8 cellular contexts compared by ENCODE assay signal in genomic region chr17:49996495-49997255, GRCh38. TPM values are rescaled to one million over a fixed set of nuclear protein-coding genes. Genes with fewer than 3 reads are reported as not detected.
DNase-seq lines count a peak whose midpoint lies in the region; ATAC-seq and TF ChIP-seq lines count a peak whose summit lies in the region.

No MANE protein-coding gene starts in this region.

- H3K9me3 Mint-ChIP-seq in endodermal cell, result peaks cover 1% of the 10 kb centered on the region
- H3K9me3 Mint-ChIP-seq in stimulated activated naive B cell treated with anti-CD40 and anti-IgM and Interleukin-4, amounts not matched to agents 10 μg/mL and 1 μg/mL and 100 μg/mL, for 72 hours, result no peaks in the 10 kb centered on the region

- H3K27me3 Mint-ChIP-seq in endodermal cell (ENCODE audit: insufficient read depth), result peaks cover 90% of the 10 kb centered on the region
- peaks cover 81 to 87% of the 10 kb centered on the region in 2 donors for H3K27me3 Mint-ChIP-seq in stimulated activated naive B cell treated with anti-CD40 and anti-IgM and Interleukin-4, amounts not matched to agents 10 μg/mL and 1 μg/mL and 100 μg/mL, for 72 hours

- no peaks in the 10 kb centered on the region for H3K4me1 ChIP-seq in endodermal cell (ENCODE audit: control insufficient read depth, insufficient read depth, low read length)

- H3K27ac Mint-ChIP-seq in endodermal cell, result no peak overlapping the region
- H3K27ac Mint-ChIP-seq in stimulated activated naive B cell treated with anti-CD40 and anti-IgM and Interleukin-4, amounts not matched to agents 10 μg/mL and 1 μg/mL and 100 μg/mL, for 72 hours, result no peak overlapping the region

- DNase-seq in NCI-H2107 (lab: John Stamatoyannopoulos, UW) (peak; percentile 28), NCI-H2107 treated with DMSO at 0.1 percent for 48 hours (lab: John Stamatoyannopoulos, UW; ENCODE audit: unreplicated experiment) (no peak), NCI-H2227 treated with DMSO at 0.1 percent for 48 hours (lab: John Stamatoyannopoulos, UW) (peak; percentile 74), endodermal cell (peak; percentile 95), myocyte (ENCODE audit: low read depth) (peak; percentile 49)
- peak; percentile 56 to 65 for DNase-seq in activated CD4-positive, alpha-beta T cell treated with anti-CD3 and anti-CD28 coated beads, Interleukin-2, amount 50 U/mL, for 4 hours
- peak; percentile 45 for DNase-seq in stimulated activated naive B cell treated with anti-CD40 and anti-IgM and Interleukin-4, amounts not matched to agents 10 μg/mL and 1 μg/mL and 100 μg/mL, for 72 hours

- peak; percentile 44 to 48 for ATAC-seq in stimulated activated naive B cell treated with anti-CD40 and anti-IgM and Interleukin-4, amounts not matched to agents 10 μg/mL and 1 μg/mL and 100 μg/mL, for 72 hours (replicated peaks)
- no peak for ATAC-seq in GM21717 (IDR thresholded peaks at IDR 0.05; ENCODE audit: unreplicated experiment)

- no peaks in the 10 kb centered on the region for H3K36me3 Mint-ChIP-seq in endodermal cell (ENCODE audit: low read depth)
- peaks cover 0 to 3% of the 10 kb centered on the region in 2 donors for H3K36me3 Mint-ChIP-seq in stimulated activated naive B cell treated with anti-CD40 and anti-IgM and Interleukin-4, amounts not matched to agents 10 μg/mL and 1 μg/mL and 100 μg/mL, for 72 hours

- no peaks in the 10 kb centered on the region for H3K36me3 ChIP-seq in endodermal cell (ENCODE audit: control insufficient read depth, insufficient read depth, low read length)

- 5 to 7% methylated on average over 16 to 56 of the region's 56 CpGs for WGBS in endodermal cell (ENCODE audit: insufficient coverage in 1 of 2, insufficient read length in 1 of 2), 2 experiments

- H3K4me1 Mint-ChIP-seq in endodermal cell, result peaks cover 12% of the 10 kb centered on the region
- H3K4me1 Mint-ChIP-seq in stimulated activated naive B cell treated with anti-CD40 and anti-IgM and Interleukin-4, amounts not matched to agents 10 μg/mL and 1 μg/mL and 100 μg/mL, for 72 hours, result peaks cover 24 to 36% of the 10 kb centered on the region in 2 donors

- TF ChIP-seq CTCF in endodermal cell (conservative IDR thresholded peaks at IDR 0.05), result peak; percentile 98

- H3K4me3 ChIP-seq in endodermal cell (ENCODE audit: low read length), result peak overlapping the region; percentile 70

- H3K27me3 ChIP-seq in endodermal cell (ENCODE audit: control insufficient read depth, insufficient read depth, low read length, poor library complexity, severe bottlenecking), result peaks cover 92% of the 10 kb centered on the region

- peaks cover 6% of the 10 kb centered on the region for H3K9me3 ChIP-seq in endodermal cell (ENCODE audit: control insufficient read depth, low read length)

- H3K27ac ChIP-seq in endodermal cell (ENCODE audit: low read depth, low read length), result no peak overlapping the region

- H3K4me3 Mint-ChIP-seq in endodermal cell, result peak overlapping the region; percentile 48
- peak overlapping the region; percentile 62 to 70 for H3K4me3 Mint-ChIP-seq in stimulated activated naive B cell treated with anti-CD40 and anti-IgM and Interleukin-4, amounts not matched to agents 10 μg/mL and 1 μg/mL and 100 μg/mL, for 72 hours

- no peak overlapping the region for H3K9ac ChIP-seq in endodermal cell (ENCODE audit: extremely low read depth, low read length, poor library complexity, severe bottlenecking)

RNA-seq across cellular contexts. Expression of gene DLX3, which starts 1.7 kb away (rescaled TPM):
- 1 to 10 TPM in 1 of 2 donors, under 1 TPM in 1; 0.58 to 1.4 TPM for total RNA-seq in endodermal cell
- 1.2 TPM for polyA plus RNA-seq in endodermal cell (2013, experiment 1 of 2)
- polyA plus RNA-seq in endodermal cell (2013, experiment 2 of 2), result 1.5 TPM
- total RNA-seq in myocyte, result 0.13 and 1.1 TPM in 2 replicates
- 0.05 TPM for polyA plus RNA-seq in myocyte (2012)

RNA-seq across cellular contexts. Expression of gene DLX4, which starts 27.7 kb away (rescaled TPM):
- 1 to 10 TPM; 1.6 to 2.1 TPM for total RNA-seq in endodermal cell
- 0.64 TPM for polyA plus RNA-seq in endodermal cell (2013, experiment 1 of 2)
- 0.79 TPM for polyA plus RNA-seq in endodermal cell (2013, experiment 2 of 2)
- not detected in 2 replicates for total RNA-seq in myocyte
- 0.33 TPM for polyA plus RNA-seq in myocyte (2012)

RNA-seq across cellular contexts. Expression of gene ITGA3, which starts 59.2 kb away (rescaled TPM):
- total RNA-seq in endodermal cell (10 to 100 TPM; 16.6 to 21.7 TPM), myocyte (264 and 289 TPM in 2 replicates)
- polyA plus RNA-seq in endodermal cell (2013, experiment 1 of 2), result 12.1 TPM
- polyA plus RNA-seq in endodermal cell (2013, experiment 2 of 2), result 14.6 TPM
- 485 TPM for polyA plus RNA-seq in myocyte (2012)

Comparison
In these comparisons a context has a peak if more than half of its experiments do, and no peak if none do; other contexts are left out.
1. RNA of gene ITGA3, which starts 59.2 kb away (total RNA-seq): 264 to 289 TPM in myocyte; 16.6 to 21.7 TPM in endodermal cell; every median in the first group is over 10 times any median in the second.